ENCODE assay signal across 8 cellular contexts in the genomic region with DNA sequence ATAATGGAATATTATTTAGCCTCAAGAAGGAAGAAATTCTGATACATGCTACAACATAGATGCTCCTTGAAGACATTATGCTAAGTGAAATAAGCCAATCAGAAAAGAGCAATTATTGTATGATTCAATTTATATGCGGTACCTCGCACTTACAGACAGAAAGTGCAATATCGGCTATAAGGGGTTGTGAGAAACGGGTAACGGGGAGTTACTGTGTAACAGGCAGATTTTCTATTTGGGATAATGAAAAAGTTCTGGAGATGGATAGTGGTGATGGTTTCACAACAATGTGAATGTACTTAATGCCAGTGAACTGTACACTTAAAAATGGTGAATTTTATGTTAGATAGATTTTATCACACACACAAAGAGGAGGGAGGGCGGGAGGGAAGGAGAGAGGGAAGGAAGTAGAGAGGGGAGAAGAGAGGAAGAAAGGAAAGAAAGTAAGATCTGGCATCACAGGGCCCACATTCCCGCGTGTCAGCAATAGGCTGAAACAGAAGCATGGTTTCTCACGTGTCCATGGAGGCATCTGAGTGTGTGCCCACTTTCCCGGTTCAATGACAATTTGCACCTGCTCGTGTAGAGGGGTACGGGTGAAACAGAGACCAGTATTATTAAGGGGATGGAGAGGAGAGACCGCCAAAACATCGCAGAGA. TPM values are rescaled to one million over a fixed set of nuclear protein-coding genes. Genes with fewer than 3 reads are reported as not detected.
A peak's percentile ranks its signal among the peaks of the same experiment; 100 is the strongest.
DNase-seq lines count a peak whose midpoint lies in the region; ATAC-seq and TF ChIP-seq lines count a peak whose summit lies in the region.

No MANE protein-coding gene starts in this region.

- POLR2A ChIA-PET in AG04450 (lab: Yijun Ruan, JAX) = interaction anchor here (1.0 kb wide), 1 partner anchor 168 kb away, joined by 7 read pairs; a partner anchor contains a TSS
- POLR2A ChIA-PET in activated naive CD8-positive, alpha-beta T cell treated with anti-CD3 and anti-CD28 coated beads, Interleukin-2, amount 10 ng/mL, durations not matched to agents 7 days and 5 days (lab: Charles Lee) = interaction anchor here (0.5 to 2.0 kb wide), 33 partner anchors 9 to 977 kb away, joined by 3 to 17 read pairs (median 4); a partner anchor contains a TSS

- no peaks in the 10 kb centered on the region; the same call in 1 of the 2 replicates for H3K9me3 ChIP-seq in AG04450 (ENCODE audit: control insufficient read depth, insufficient read depth, low read length)
- no peaks in the 10 kb centered on the region for H3K9me3 ChIP-seq in iPS-18a (ENCODE audit: control insufficient read depth, low read depth, low read length)

- peak overlapping the region; percentile 96 for H3K4me3 Mint-ChIP-seq in activated naive CD8-positive, alpha-beta T cell treated with anti-CD3 and anti-CD28 coated beads, Interleukin-2, amount 10 ng/mL, durations not matched to agents 7 days and 5 days
- peak overlapping the region; percentile 91 to 92 for H3K4me3 Mint-ChIP-seq in stimulated activated naive B cell treated with anti-CD40 and anti-IgM and Interleukin-4, amounts not matched to agents 10 μg/mL and 1 μg/mL and 100 μg/mL, for 72 hours

- no peaks in the 10 kb centered on the region for H3K9me3 Mint-ChIP-seq in activated naive CD8-positive, alpha-beta T cell treated with anti-CD3 and anti-CD28 coated beads, Interleukin-2, amount 10 ng/mL, durations not matched to agents 7 days and 5 days
- no peaks in the 10 kb centered on the region for H3K9me3 Mint-ChIP-seq in stimulated activated naive B cell treated with anti-CD40 and anti-IgM and Interleukin-4, amounts not matched to agents 10 μg/mL and 1 μg/mL and 100 μg/mL, for 72 hours

- CTCF ChIA-PET in AG04450 (lab: Charles Lee) = interaction anchor here (0.7 to 1.7 kb wide), 5 partner anchors 11 to 216 kb away, joined by 3 to 6 read pairs (median 4); a partner anchor contains a TSS

- H3K36me3 ChIP-seq in iPS-18a (ENCODE audit: control insufficient read depth, low read depth, low read length) = no peaks in the 10 kb centered on the region

- no peak for ATAC-seq in activated naive CD8-positive, alpha-beta T cell treated with anti-CD3 and anti-CD28 coated beads, Interleukin-2, amount 10 ng/mL, durations not matched to agents 7 days and 5 days (ENCODE audit: low read depth)
- no peak for ATAC-seq in stimulated activated naive B cell treated with anti-CD40 and anti-IgM and Interleukin-4, amounts not matched to agents 10 μg/mL and 1 μg/mL and 100 μg/mL, for 72 hours (replicated peaks)
- ATAC-seq in GM18511 (IDR thresholded peaks at IDR 0.05; ENCODE audit: unreplicated experiment) (no peak), HG03196 (IDR thresholded peaks at IDR 0.05; ENCODE audit: unreplicated experiment) (no peak), GM21526 (IDR thresholded peaks at IDR 0.05; ENCODE audit: low FRiP score, unreplicated experiment) (no peak)

- H3K27ac ChIP-seq in AG04450 (ENCODE audit: low read depth, low read length) = peak overlapping the region; percentile 97
- peak overlapping the region; percentile 82 for H3K27ac ChIP-seq in iPS-18a (ENCODE audit: low read length)

- no peaks in the 10 kb centered on the region for H3K27me3 ChIP-seq in AG04450 (ENCODE audit: control insufficient read depth, insufficient read depth, low read length)
- no peaks in the 10 kb centered on the region for H3K27me3 ChIP-seq in iPS-18a (ENCODE audit: control insufficient read depth, insufficient read depth, low read length)

- H3K4me3 ChIP-seq in AG04450 (ENCODE audit: low read depth, low read length) (peak overlapping the region; percentile 90), HFF-Myc (replicated peaks; ENCODE audit: low read depth, low read length) (peak overlapping the region; percentile 87), iPS-18a (ENCODE audit: low read length) (peak overlapping the region; percentile 72)

- peak overlapping the region; percentile 92 for H3K27ac Mint-ChIP-seq in activated naive CD8-positive, alpha-beta T cell treated with anti-CD3 and anti-CD28 coated beads, Interleukin-2, amount 10 ng/mL, durations not matched to agents 7 days and 5 days
- peak overlapping the region; percentile 98 for H3K27ac Mint-ChIP-seq in stimulated activated naive B cell treated with anti-CD40 and anti-IgM and Interleukin-4, amounts not matched to agents 10 μg/mL and 1 μg/mL and 100 μg/mL, for 72 hours

- peaks cover 8% of the 10 kb centered on the region for H3K4me1 ChIP-seq in iPS-18a (ENCODE audit: control insufficient read depth, low read depth, low read length)

- TF ChIP-seq CTCF in AG04450 (IDR thresholded peaks at IDR 0.05; ENCODE audit: low read depth, low read length) = no peak
- no peak for TF ChIP-seq CTCF in HFF-Myc (IDR thresholded peaks at IDR 0.05; ENCODE audit: low read depth, low read length, missing control alignments)

- H3K27me3 Mint-ChIP-seq in activated naive CD8-positive, alpha-beta T cell treated with anti-CD3 and anti-CD28 coated beads, Interleukin-2, amount 10 ng/mL, durations not matched to agents 7 days and 5 days = no peaks in the 10 kb centered on the region
- H3K27me3 Mint-ChIP-seq in stimulated activated naive B cell treated with anti-CD40 and anti-IgM and Interleukin-4, amounts not matched to agents 10 μg/mL and 1 μg/mL and 100 μg/mL, for 72 hours = no peaks in the 10 kb centered on the region

- DNase-seq in AG04450 (ENCODE audit: low read depth, low spot score) (no peak), HFF-Myc (ENCODE audit: extremely low read depth, low read depth) (no peak)
- DNase-seq in activated naive CD8-positive, alpha-beta T cell treated with anti-CD3 and anti-CD28 coated beads, Interleukin-2, amount 10 ng/mL, durations not matched to agents 7 days and 5 days = no peak
- DNase-seq in stimulated activated naive B cell treated with anti-CD40 and anti-IgM and Interleukin-4, amounts not matched to agents 10 μg/mL and 1 μg/mL and 100 μg/mL, for 72 hours = no peak

- H3K9ac ChIP-seq in iPS-18a (ENCODE audit: low read length) = peak overlapping the region; percentile 96

- peaks cover 17% of the 10 kb centered on the region for H3K36me3 Mint-ChIP-seq in activated naive CD8-positive, alpha-beta T cell treated with anti-CD3 and anti-CD28 coated beads, Interleukin-2, amount 10 ng/mL, durations not matched to agents 7 days and 5 days
- H3K36me3 Mint-ChIP-seq in stimulated activated naive B cell treated with anti-CD40 and anti-IgM and Interleukin-4, amounts not matched to agents 10 μg/mL and 1 μg/mL and 100 μg/mL, for 72 hours = peaks cover 5% of the 10 kb centered on the region in 2 donors

- H3K4me1 Mint-ChIP-seq in activated naive CD8-positive, alpha-beta T cell treated with anti-CD3 and anti-CD28 coated beads, Interleukin-2, amount 10 ng/mL, durations not matched to agents 7 days and 5 days = peaks cover 25% of the 10 kb centered on the region
- peaks cover 20 to 38% of the 10 kb centered on the region in 2 donors for H3K4me1 Mint-ChIP-seq in stimulated activated naive B cell treated with anti-CD40 and anti-IgM and Interleukin-4, amounts not matched to agents 10 μg/mL and 1 μg/mL and 100 μg/mL, for 72 hours

RNA-seq across cellular contexts. Expression of a gene that starts 0.7 kb away (rescaled TPM):
- polyA plus RNA-seq in AG04450 (2011; rRNA removed) = 1.7 and 2.1 TPM in 2 replicates
- polyA minus RNA-seq in AG04450 (2011; rRNA and poly(A)+ RNA removed) = 1.7 and 2.3 TPM in 2 replicates
- 10 to 100 TPM; 36.6 to 41.0 TPM for total RNA-seq in activated naive CD8-positive, alpha-beta T cell treated with anti-CD3 and anti-CD28 coated beads, Interleukin-2, amount 10 ng/mL, durations not matched to agents 7 days and 5 days
